Comparison of ENCODE assay signal across 8 cellular contexts in the genomic region with DNA sequence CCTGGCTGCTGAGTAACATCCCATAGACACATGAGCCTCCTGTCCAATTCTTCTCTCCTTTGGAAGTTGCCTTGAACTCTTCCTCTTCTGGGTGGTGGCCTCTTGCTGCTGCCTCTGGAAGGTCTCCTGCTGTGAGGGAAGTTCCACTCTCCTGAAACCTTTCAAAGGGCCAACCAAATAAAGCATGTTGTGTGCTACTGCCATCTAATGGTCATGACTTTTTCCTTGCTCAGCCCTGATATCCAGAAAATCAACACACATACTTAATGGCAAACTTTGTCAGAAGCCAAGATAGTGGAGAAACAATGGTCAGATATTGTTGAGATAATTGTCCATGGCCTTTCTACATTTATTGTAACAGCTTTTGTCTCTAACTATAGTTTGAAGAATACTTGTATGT. TPM values are rescaled to one million over a fixed set of nuclear protein-coding genes. Genes with fewer than 3 reads are reported as not detected.
A peak's percentile ranks its signal among the peaks of the same experiment; 100 is the strongest.
DNase-seq lines count a peak whose midpoint lies in the region; TF ChIP-seq lines count a peak whose summit lies in the region.

No MANE protein-coding gene starts in this region.

- no peak overlapping the region for H3K4me3 ChIP-seq in epithelial cell of proximal tubule (ENCODE audit: low read depth, low read length)

- DNase-seq in SIG-M5 treated with dmso at 0.1 percent for 504 hours (lab: John Stamatoyannopoulos, UW; ENCODE audit: unreplicated experiment), result peak; percentile 46
- DNase-seq in SIG-M5 (lab: John Stamatoyannopoulos, UW), result no peak
- DNase-seq in NCI-H2196 treated with DMSO at 0.1 percent for 48 hours (lab: John Stamatoyannopoulos, UW; ENCODE audit: unreplicated experiment), result peak; percentile 6
- no peak for DNase-seq in epithelial cell of proximal tubule (ENCODE audit: low read depth)
- peak; percentile 63 for DNase-seq in superior temporal gyrus (ENCODE audit: extremely low spot score)
- DNase-seq in activated CD4-positive, alpha-beta T cell treated with anti-CD3 and anti-CD28 coated beads, Interleukin-2, amount 50 U/mL, for 4 hours, result no peak
- DNase-seq in activated CD4-positive, alpha-beta T cell treated with anti-CD3 and anti-CD28 coated beads, Interleukin-2, amount 50 U/mL, for 1 hour, result no peak
- no peak for DNase-seq in GF-D8 (lab: John Stamatoyannopoulos, UW)

- TF ChIP-seq CTCF in epithelial cell of proximal tubule (conservative IDR thresholded peaks at IDR 0.05; ENCODE audit: low read depth, low read length), result peak; percentile 59

RNA-seq across cellular contexts. Expression of a gene that starts 19.1 kb away (rescaled TPM):
- 1.6 and 1.7 TPM in 2 replicates for total RNA-seq in epithelial cell of proximal tubule

Comparison
In these comparisons a context has a peak if more than half of its experiments do, and no peak if none do; other contexts are left out.
1. DNase-seq: peak in SIG-M5 treated with dmso at 0.1 percent for 504 hours (single experiment), NCI-H2196 treated with DMSO at 0.1 percent for 48 hours (single experiment) and superior temporal gyrus (single experiment); none in SIG-M5 (single experiment), epithelial cell of proximal tubule (single experiment), activated CD4-positive, alpha-beta T cell treated with anti-CD3 and anti-CD28 coated beads, Interleukin-2, amount 50 U/mL, for 4 hours (0 of 2), activated CD4-positive, alpha-beta T cell treated with anti-CD3 and anti-CD28 coated beads, Interleukin-2, amount 50 U/mL, for 1 hour (single experiment) and GF-D8 (single experiment).